Comparison of ENCODE assay signal across 8 cellular contexts in genomic region chrX:13101439-13102139, GRCh38. TPM values are rescaled to one million over a fixed set of nuclear protein-coding genes. Genes with fewer than 3 reads are reported as not detected.
DNase-seq lines count a peak whose midpoint lies in the region; TF ChIP-seq lines count a peak whose summit lies in the region.

No MANE protein-coding gene starts in this region.

- H3K36me3 Mint-ChIP-seq in activated CD4-positive, alpha-beta T cell treated with anti-CD3 and anti-CD28 coated beads, Interleukin-2, amount 10 ng/mL, durations not matched to agents 24 days and 14 days (ENCODE audit: low read depth), result peaks cover 4% of the 10 kb centered on the region

- peak; percentile 57 for DNase-seq in AG09319 (ENCODE audit: extremely low read depth, low read depth)
- DNase-seq in HS-5 (ENCODE audit: low read depth), result peak; percentile 63
- peak; percentile 82 for DNase-seq in activated CD4-positive, alpha-beta T cell treated with anti-CD3 and anti-CD28 coated beads, Interleukin-2, amount 10 ng/mL, durations not matched to agents 24 days and 14 days
- DNase-seq in fibroblast of lung (ENCODE audit: low read depth in 2 of 2), result peak; percentile 91 to 93
- DNase-seq in pons (ENCODE audit: low spot score), result peak; percentile 39
- no peak for DNase-seq in NCI-H524 treated with DMSO at 0.1 percent for 48 hours (lab: John Stamatoyannopoulos, UW)
- DNase-seq in DMS153 treated with DMSO at 0.1 percent for 48 hours (lab: John Stamatoyannopoulos, UW; ENCODE audit: unreplicated experiment), result no peak
- no peak for DNase-seq in DMS 273 treated with DMSO at 0.1 percent for 48 hours (lab: John Stamatoyannopoulos, UW)

- no peaks in the 10 kb centered on the region for H3K9me3 ChIP-seq in fibroblast of lung (ENCODE audit: control insufficient read depth, insufficient read depth, low read depth, low read length)

- peak overlapping the region; percentile 13 for H3K4me3 Mint-ChIP-seq in activated CD4-positive, alpha-beta T cell treated with anti-CD3 and anti-CD28 coated beads, Interleukin-2, amount 10 ng/mL, durations not matched to agents 24 days and 14 days

- H3K4me1 Mint-ChIP-seq in activated CD4-positive, alpha-beta T cell treated with anti-CD3 and anti-CD28 coated beads, Interleukin-2, amount 10 ng/mL, durations not matched to agents 24 days and 14 days, result peaks cover 44% of the 10 kb centered on the region

- no peaks in the 10 kb centered on the region for H3K36me3 ChIP-seq in fibroblast of lung (ENCODE audit: control insufficient read depth, insufficient read depth, low read length)

- no peak overlapping the region for H3K4me2 ChIP-seq in fibroblast of lung (ENCODE audit: extremely low read depth, insufficient read depth, low read length)

- no peak overlapping the region for H3K27ac ChIP-seq in fibroblast of lung (ENCODE audit: insufficient read depth, low read length)

- H3K27ac Mint-ChIP-seq in activated CD4-positive, alpha-beta T cell treated with anti-CD3 and anti-CD28 coated beads, Interleukin-2, amount 10 ng/mL, durations not matched to agents 24 days and 14 days, result peak overlapping the region; percentile 82

- no peak overlapping the region for H3K4me3 ChIP-seq in fibroblast of lung (replicated peaks in 1 of 4; ENCODE audit: control extremely low read depth in 1 of 4, insufficient read depth in 1 of 4, low read depth in 3 of 4, low read length in 4 of 4)

- H3K9ac ChIP-seq in fibroblast of lung (ENCODE audit: insufficient read depth, low read length), result no peak overlapping the region

- H3K27me3 Mint-ChIP-seq in activated CD4-positive, alpha-beta T cell treated with anti-CD3 and anti-CD28 coated beads, Interleukin-2, amount 10 ng/mL, durations not matched to agents 24 days and 14 days, result no peaks in the 10 kb centered on the region

- no peaks in the 10 kb centered on the region for H4K20me1 ChIP-seq in fibroblast of lung (ENCODE audit: control insufficient read depth, extremely low read depth, insufficient read depth, low read length)

- no peaks in the 10 kb centered on the region for H3K79me2 ChIP-seq in fibroblast of lung (ENCODE audit: control insufficient read depth, insufficient read depth, low read length)

- no peak for TF ChIP-seq CTCF in AG09319 (IDR thresholded peaks at IDR 0.05; ENCODE audit: low read depth, low read length)
- TF ChIP-seq CTCF in fibroblast of lung (conservative IDR thresholded peaks at IDR 0.05 in 1 of 2, IDR thresholded peaks at IDR 0.05 in 1 of 2; ENCODE audit: low read depth in 1 of 2, low read length in 2 of 2), result no peak

- H3K9me3 Mint-ChIP-seq in activated CD4-positive, alpha-beta T cell treated with anti-CD3 and anti-CD28 coated beads, Interleukin-2, amount 10 ng/mL, durations not matched to agents 24 days and 14 days, result peaks cover 3% of the 10 kb centered on the region

- intact Hi-C loops in activated CD4-positive, alpha-beta T cell treated with anti-CD3 and anti-CD28 coated beads, Interleukin-2, amount 10 ng/mL, durations not matched to agents 24 days and 14 days (cut with micrococcal nuclease), result loop anchor here (2.0 kb wide), 1 partner anchor 23 kb away; no protein-coding TSS in a partner anchor

- H3K27me3 ChIP-seq in fibroblast of lung (ENCODE audit: control insufficient read depth, insufficient read depth, low read length), result no peaks in the 10 kb centered on the region

- peaks cover 4% of the 10 kb centered on the region for H3K4me1 ChIP-seq in fibroblast of lung (ENCODE audit: control insufficient read depth, extremely low read depth, insufficient read depth, low read length)

- H2AFZ ChIP-seq in fibroblast of lung (ENCODE audit: low read length), result no peak overlapping the region

RNA-seq across cellular contexts. Expression of gene FAM9C, which starts 57.2 kb away (rescaled TPM):
- total RNA-seq in activated CD4-positive, alpha-beta T cell treated with anti-CD3 and anti-CD28 coated beads, Interleukin-2, amount 10 ng/mL, durations not matched to agents 24 days and 14 days, result not detected in 2 replicates
- under 0.01 and 0.26 TPM in 2 replicates for total RNA-seq in fibroblast of lung
- polyA plus RNA-seq in fibroblast of lung, result 0.01 and 0.02 TPM in 2 replicates
- not detected in 2 replicates for polyA plus RNA-seq in fibroblast of lung (2012)
- polyA minus RNA-seq in fibroblast of lung (ENCODE audit: low replicate concordance), result not detected in 2 replicates

Comparison
In these comparisons a context has a peak if more than half of its experiments do, and no peak if none do; other contexts are left out.
1. DNase-seq: peak in AG09319 (single experiment), HS-5 (single experiment), activated CD4-positive, alpha-beta T cell treated with anti-CD3 and anti-CD28 coated beads, Interleukin-2, amount 10 ng/mL, durations not matched to agents 24 days and 14 days (single experiment), fibroblast of lung (2 of 2) and pons (single experiment); none in NCI-H524 treated with DMSO at 0.1 percent for 48 hours (single experiment), DMS153 treated with DMSO at 0.1 percent for 48 hours (single experiment) and DMS 273 treated with DMSO at 0.1 percent for 48 hours (single experiment).